Comparison of ENCODE assay signal across 24 cellular contexts in genomic region chr3:72567474-72567873, GRCh38.
DNase-seq lines count a peak whose midpoint lies in the region; ATAC-seq and TF ChIP-seq lines count a peak whose summit lies in the region.
"Had no signal": no experiment of that assay in that cellular context is flagged by ENCODE, and none has a peak within 500 bp of the region (broad histone marks: within the 10 kb centered on the region; RNA-seq: fewer than 3 reads in every experiment).

No MANE protein-coding gene starts in this region.

- peak overlapping the region; percentile 11 for H3K27ac ChIP-seq in left ventricle myocardium inferior (replicated peaks)
- no peak overlapping the region for H3K27ac ChIP-seq in body of pancreas

- H3K27me3 ChIP-seq in left ventricle myocardium inferior (ENCODE audit: low read depth) (no peaks in the 10 kb centered on the region), body of pancreas (no peaks in the 10 kb centered on the region)

- no peak for TF ChIP-seq CTCF in left ventricle myocardium inferior (IDR thresholded peaks at IDR 0.05; ENCODE audit: borderline replicate concordance)
- no peak for TF ChIP-seq CTCF in nephron (IDR thresholded peaks at IDR 0.05; ENCODE audit: unreplicated experiment in 3 of 3)
- TF ChIP-seq CTCF in natural killer cell (IDR thresholded peaks at IDR 0.05) = no peak
- TF ChIP-seq CTCF in body of pancreas (IDR thresholded peaks at IDR 0.05) = no peak

- no peak overlapping the region for H3K4me3 Mint-ChIP-seq in nephron
- no peak overlapping the region for H3K4me3 Mint-ChIP-seq in natural killer cell
- H3K4me3 Mint-ChIP-seq: B cell; CD4-positive, CD25-positive, alpha-beta regulatory T cell; GM23338 had no signal

- H3K4me1 ChIP-seq in left ventricle myocardium inferior = peaks cover 8% of the 10 kb centered on the region
- peaks cover 10% of the 10 kb centered on the region for H3K4me1 ChIP-seq in body of pancreas

- H3K36me3 Mint-ChIP-seq in nephron (ENCODE audit: low read depth) (no peaks in the 10 kb centered on the region), natural killer cell (no peaks in the 10 kb centered on the region)
- H3K36me3 Mint-ChIP-seq: CD4-positive, CD25-positive, alpha-beta regulatory T cell; IgD-negative memory B cell had no signal

- peaks cover 2% of the 10 kb centered on the region for H3K9me3 ChIP-seq in left ventricle myocardium inferior (replicated peaks)
- no peaks in the 10 kb centered on the region for H3K9me3 ChIP-seq in body of pancreas
- H3K9me3 ChIP-seq: Caco-2 had no signal

- no peaks in the 10 kb centered on the region for H3K4me1 Mint-ChIP-seq in nephron
- H3K4me1 Mint-ChIP-seq in natural killer cell = no peaks in the 10 kb centered on the region
- H3K4me1 Mint-ChIP-seq: B cell, IgD-negative memory B cell had no signal

- no peak for TF ChIP-seq POLR2A in body of pancreas (IDR thresholded peaks at IDR 0.05)

- H3K9me3 Mint-ChIP-seq in nephron (no peaks in the 10 kb centered on the region), natural killer cell (no peaks in the 10 kb centered on the region)
- H3K9me3 Mint-ChIP-seq: CD4-positive, CD25-positive, alpha-beta regulatory T cell; IgD-negative memory B cell had no signal

- H3K4me3 ChIP-seq in left ventricle myocardium inferior = no peak overlapping the region
- no peak overlapping the region for H3K4me3 ChIP-seq in body of pancreas
- H3K4me3 ChIP-seq: GM23338 had no signal

- peak; percentile 76 for ATAC-seq in Right ventricle myocardium superior (ENCODE audit: poor library complexity)
- no peak for ATAC-seq in natural killer cell
- no peak for ATAC-seq in body of pancreas
- ATAC-seq: GM23338, HCT116 had no signal

- H3K36me3 ChIP-seq in left ventricle myocardium inferior (no peaks in the 10 kb centered on the region), body of pancreas (replicated peaks in 1 of 2; ENCODE audit: insufficient read depth in 1 of 2, low read depth in 2 of 2) (no peaks in the 10 kb centered on the region)

- intact Hi-C loops in Right ventricle myocardium superior (cut with DNase I) (no loop called here), cardiac septum (cut with DNase I) (no loop called here), left ventricle myocardium inferior (cut with micrococcal nuclease) (no loop called here), natural killer cell (cut with micrococcal nuclease) (no loop called here), posterior vena cava (cut with DNase I) (no loop called here), body of pancreas (cut with DNase I) (no loop called here)

- no peak for DNase-seq in Right ventricle myocardium superior
- DNase-seq in cardiac septum (ENCODE audit: low spot score) = no peak
- DNase-seq in left ventricle myocardium inferior = no peak
- DNase-seq in NCI-H1436 (lab: John Stamatoyannopoulos, UW) = no peak
- DNase-seq in natural killer cell = no peak
- DNase-seq in posterior vena cava (ENCODE audit: low spot score) = no peak
- DNase-seq in body of pancreas = no peak
- DNase-seq: Caco-2; CD4-positive, CD25-positive, alpha-beta regulatory T cell; DMS153; GDM1; Karpas-422; MM.1S; NCI-H1092; NCI-H2081; NCI-H2171 treated with DMSO at 0.1 percent for 48 hours; NCI-H774; OCI-M1; SIG-M5 had no signal

- WGBS in body of pancreas, 2 donors = 49 to 53% methylated on average over 4 of the region's 4 CpGs

- H3K27me3 Mint-ChIP-seq in nephron (ENCODE audit: low read depth) = peaks cover 7% of the 10 kb centered on the region
- H3K27me3 Mint-ChIP-seq in natural killer cell (ENCODE audit: low read depth in 2 of 2) = peaks cover 0 to 3% of the 10 kb centered on the region in 2 donors
- H3K27me3 Mint-ChIP-seq: CD4-positive, CD25-positive, alpha-beta regulatory T cell had no signal

- H3K27ac Mint-ChIP-seq in nephron (peak overlapping the region; percentile 42 to 57 (median 51)), natural killer cell (no peak overlapping the region)
- H3K27ac Mint-ChIP-seq: B cell; CD4-positive, CD25-positive, alpha-beta regulatory T cell; GM23338; IgD-negative memory B cell had no signal

Comparison
In these comparisons a context has a peak if more than half of its experiments do, and no peak if none do; other contexts are left out.
1. H3K27ac Mint-ChIP-seq: peak in nephron (3 of 3); none in natural killer cell (0 of 2).